22 cellular contexts compared by ENCODE assay signal in genomic region chr6:47936820-47937219, GRCh38.
"Had no signal": no experiment of that assay in that cellular context is flagged by ENCODE, and none has a peak within 500 bp of the region (broad histone marks: within the 10 kb centered on the region; RNA-seq: fewer than 3 reads in every experiment).

No MANE protein-coding gene starts in this region.

- H3K4me3 ChIP-seq: coronary artery, dorsolateral prefrontal cortex, esophagus squamous epithelium, gastrocnemius medialis, heart right ventricle, left ventricle myocardium inferior, lower lobe of right lung, mucosa of descending colon had no signal

- H3K4me1 Mint-ChIP-seq: naive thymus-derived CD4-positive, alpha-beta T cell had no signal

- H3K36me3 Mint-ChIP-seq: mesothelial cell of epicardium; naive thymus-derived CD4-positive, alpha-beta T cell had no signal

- ATAC-seq: esophagus mucosa; gastrocnemius medialis; left colon; left lobe of liver; lower lobe of right lung; mucosa of descending colon; naive thymus-derived CD4-positive, alpha-beta T cell had no signal

- DNase-seq: dermis blood vessel endothelial cell; dorsolateral prefrontal cortex; effector CD4-positive, alpha-beta T cell; effector memory CD4-positive, alpha-beta T cell; erythroblast; esophagus squamous epithelium; foreskin fibroblast; foreskin melanocyte; gastrocnemius medialis; heart right ventricle; hippocampal formation; left colon; left ventricle myocardium inferior; lower lobe of right lung; mesenchymal stem cell; mucosa of descending colon; naive thymus-derived CD4-positive, alpha-beta T cell had no signal

- H3K36me3 ChIP-seq: esophagus squamous epithelium, gastrocnemius medialis, heart right ventricle, left ventricle myocardium inferior, lower lobe of right lung had no signal

- H3K27me3 ChIP-seq: esophagus squamous epithelium, gastrocnemius medialis, heart right ventricle had no signal

- H3K9me3 ChIP-seq: esophagus squamous epithelium, gastrocnemius medialis, heart right ventricle, left ventricle myocardium inferior, lower lobe of right lung, mucosa of descending colon had no signal

- H3K27ac ChIP-seq: coronary artery, dorsolateral prefrontal cortex, epithelial cell of prostate, esophagus squamous epithelium, gastrocnemius medialis, heart right ventricle, left ventricle myocardium inferior, lower lobe of right lung had no signal

- H3K4me1 ChIP-seq: esophagus squamous epithelium, gastrocnemius medialis, lower lobe of right lung had no signal

- H3K4me3 Mint-ChIP-seq: mesothelial cell of epicardium; naive thymus-derived CD4-positive, alpha-beta T cell had no signal

- H3K27ac Mint-ChIP-seq: mesothelial cell of epicardium; naive thymus-derived CD4-positive, alpha-beta T cell had no signal
